ENCODE assay signal across 8 cellular contexts in the genomic region with DNA sequence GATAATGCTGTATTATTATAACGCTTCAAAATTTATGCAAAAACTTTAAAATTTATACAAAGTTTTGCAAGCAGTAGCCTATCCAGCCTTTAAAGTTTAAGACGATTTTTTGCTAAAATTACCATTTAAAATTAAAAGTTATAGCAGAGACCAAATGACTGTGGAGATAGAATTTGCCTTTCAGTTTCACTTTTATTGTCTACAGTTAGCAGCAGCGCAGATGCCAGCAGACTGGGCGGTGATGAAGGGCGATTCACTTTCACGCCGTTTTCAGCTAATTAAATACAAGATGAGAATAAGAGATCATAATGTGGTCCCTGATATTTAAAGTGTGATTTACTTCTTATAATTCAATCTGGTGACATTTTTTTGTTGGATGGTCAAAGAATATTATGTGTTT.
DNase-seq lines count a peak whose midpoint lies in the region; ATAC-seq, FAIRE-seq and TF ChIP-seq lines count a peak whose summit lies in the region.

No MANE protein-coding gene starts in this region.

- no peak for FAIRE-seq in H54 (lab: Jason Lieb, UNC)

- ATAC-seq in GM19043 (IDR thresholded peaks at IDR 0.05; ENCODE audit: low read depth, unreplicated experiment) (peak; percentile 91), HG03457 (IDR thresholded peaks at IDR 0.05; ENCODE audit: unreplicated experiment) (peak; percentile 64)

- intact Hi-C loops in cardiac septum (cut with DNase I) = no loop called here

- TF ChIP-seq CTCF in astrocyte of the cerebellum (IDR thresholded peaks at IDR 0.05; ENCODE audit: low read depth, low read length, missing control alignments) (no peak), suprapubic skin (IDR thresholded peaks at IDR 0.05) (no peak)

- DNase-seq in AG08395 (ENCODE audit: low spot score) = peak; percentile 2
- peak; percentile 15 for DNase-seq in astrocyte of the cerebellum (ENCODE audit: low read depth)
- no peak for DNase-seq in suprapubic skin (ENCODE audit: low spot score in 2 of 2)
- DNase-seq in cardiac septum (ENCODE audit: low spot score) = no peak
- no peak for DNase-seq in glomerular visceral epithelial cell (ENCODE audit: extremely low spot score)
- DNase-seq in H54 (ENCODE audit: insufficient read length, low spot score) = no peak

- TF ChIP-seq POLR2A in suprapubic skin (IDR thresholded peaks at IDR 0.05) (no peak), H54 (IDR thresholded peaks at IDR 0.05; ENCODE audit: low read depth, low read length) (no peak)

- H3K9me3 ChIP-seq in suprapubic skin = no peaks in the 10 kb centered on the region

- H3K4me3 ChIP-seq in astrocyte of the cerebellum (ENCODE audit: low read depth, low read length) (peak overlapping the region; percentile 24), suprapubic skin (peak overlapping the region; percentile 34)

- H3K4me1 ChIP-seq in suprapubic skin = no peaks in the 10 kb centered on the region

- H3K36me3 ChIP-seq in suprapubic skin = no peaks in the 10 kb centered on the region

- in situ Hi-C loops in astrocyte of the cerebellum (cut with HindIII; ENCODE audit: low sequenced_read_pairs) = no loop called here

- no peak overlapping the region for H3K27ac ChIP-seq in suprapubic skin

- H3K27me3 ChIP-seq in suprapubic skin = no peaks in the 10 kb centered on the region

- no peak for TF ChIP-seq EP300 in suprapubic skin (IDR thresholded peaks at IDR 0.05)

- 44% methylated on average over 7 of the region's 7 CpGs for WGBS in suprapubic skin

Comparison
In these comparisons a context has a peak if more than half of its experiments do, and no peak if none do; other contexts are left out.
1. DNase-seq: peak in AG08395 (single experiment) and astrocyte of the cerebellum (single experiment); none in suprapubic skin (0 of 2), cardiac septum (single experiment), glomerular visceral epithelial cell (single experiment) and H54 (single experiment).